In the genomic region with DNA sequence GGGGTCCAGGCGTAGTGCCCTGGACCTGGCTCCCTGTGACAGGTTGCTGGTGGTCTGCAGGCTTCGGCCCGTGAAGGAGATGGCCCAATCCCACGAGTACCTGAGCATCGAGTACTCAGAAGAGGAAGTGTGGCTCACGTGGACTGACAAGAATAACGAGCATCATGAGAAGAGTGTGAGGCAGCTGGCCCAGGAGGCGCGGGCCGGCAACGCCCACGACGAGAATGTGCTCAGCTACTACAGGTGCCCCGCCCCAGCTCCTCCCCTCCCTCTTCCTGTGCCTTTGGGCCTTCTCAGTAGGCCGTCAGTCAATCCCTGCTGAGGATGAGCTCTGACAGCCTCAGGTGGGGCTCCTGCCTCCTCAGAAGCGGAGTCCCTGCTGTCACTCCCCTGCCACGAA, we compare ENCODE assay signal across 12 cellular contexts.
DNase-seq lines count a peak whose midpoint lies in the region; ATAC-seq and TF ChIP-seq lines count a peak whose summit lies in the region.
"Had no signal": no experiment of that assay in that cellular context is flagged by ENCODE, and none has a peak within 500 bp of the region (broad histone marks: within the 10 kb centered on the region; RNA-seq: fewer than 3 reads in every experiment).

No MANE protein-coding gene starts in this region.

- no peaks in the 10 kb centered on the region for H3K9me3 Mint-ChIP-seq in effector memory CD8-positive, alpha-beta T cell

- H3K27me3 Mint-ChIP-seq in effector memory CD8-positive, alpha-beta T cell: no peaks in the 10 kb centered on the region

- peaks cover 92% of the 10 kb centered on the region for H3K36me3 ChIP-seq in WERI-Rb-1
- H3K36me3 ChIP-seq: SJCRH30 had no signal

- no peak overlapping the region for H3K27ac ChIP-seq in WERI-Rb-1
- H3K27ac ChIP-seq: GM23248, prostate gland, SJCRH30, thyroid gland had no signal

- peaks cover 0 to 7% of the 10 kb centered on the region in 2 donors for H3K4me1 Mint-ChIP-seq in effector memory CD8-positive, alpha-beta T cell (ENCODE audit: low read depth in 2 of 2)

- H3K27ac Mint-ChIP-seq in effector memory CD8-positive, alpha-beta T cell: peak overlapping the region in 1 of 2 donors; percentile 80

- peaks cover 28% of the 10 kb centered on the region for H3K36me3 Mint-ChIP-seq in effector memory CD8-positive, alpha-beta T cell (ENCODE audit: insufficient read depth)

- ATAC-seq in HG03175 (IDR thresholded peaks at IDR 0.05; ENCODE audit: unreplicated experiment): peak; percentile 47
- ATAC-seq in effector memory CD8-positive, alpha-beta T cell (replicated peaks): peak; percentile 68
- ATAC-seq in GM18520 (IDR thresholded peaks at IDR 0.05; ENCODE audit: unreplicated experiment): no peak

- peak; percentile 49 for DNase-seq in activated CD4-positive, CD25-positive, alpha-beta regulatory T cell treated with anti-CD3 and anti-CD28 coated beads, Interleukin-2, amount 50 U/mL, for 72 hours
- DNase-seq in effector memory CD8-positive, alpha-beta T cell: no peak
- DNase-seq in stimulated activated CD4-positive, alpha-beta T cell treated with anti-CD3 and anti-CD28 coated beads, Interleukin-4, amount 100 ng/mL, for 1 hour: peak; percentile 58
- DNase-seq in NCI-H2196 (lab: John Stamatoyannopoulos, UW; ENCODE audit: unreplicated experiment) (no peak), NCI-H1105 treated with DMSO at 0.1 percent for 48 hours (lab: John Stamatoyannopoulos, UW) (no peak), WERI-Rb-1 (no peak)
- DNase-seq: GM23248, SJCRH30, thyroid gland had no signal

- H3K27me3 ChIP-seq in WERI-Rb-1 (ENCODE audit: insufficient read depth, low read depth, severe bottlenecking): no peaks in the 10 kb centered on the region
- H3K27me3 ChIP-seq: SJCRH30, thyroid gland had no signal

- H3K4me3 Mint-ChIP-seq in effector memory CD8-positive, alpha-beta T cell: no peak overlapping the region

- H3K9me3 ChIP-seq in WERI-Rb-1 (ENCODE audit: severe bottlenecking): no peaks in the 10 kb centered on the region
- H3K9me3 ChIP-seq: prostate gland, SJCRH30, thyroid gland had no signal

- TF ChIP-seq CTCF in WERI-Rb-1 (IDR thresholded peaks at IDR 0.05; ENCODE audit: low read depth, low read length): no peak

- no peak overlapping the region for H3K4me3 ChIP-seq in WERI-Rb-1 (ENCODE audit: low read depth, low read length)
- H3K4me3 ChIP-seq: GM23248, prostate gland, SJCRH30, thyroid gland had no signal

Comparison
In these comparisons a context has a peak if more than half of its experiments do, and no peak if none do; other contexts are left out.
1. DNase-seq: peak in activated CD4-positive, CD25-positive, alpha-beta regulatory T cell treated with anti-CD3 and anti-CD28 coated beads, Interleukin-2, amount 50 U/mL, for 72 hours (single experiment) and stimulated activated CD4-positive, alpha-beta T cell treated with anti-CD3 and anti-CD28 coated beads, Interleukin-4, amount 100 ng/mL, for 1 hour (single experiment); none in effector memory CD8-positive, alpha-beta T cell (0 of 3), NCI-H2196 (single experiment), NCI-H1105 treated with DMSO at 0.1 percent for 48 hours (single experiment) and WERI-Rb-1 (single experiment).